ENCODE assay signal across 9 cellular contexts in genomic region chr3:57060089-57060829, GRCh38. TPM values are rescaled to one million over a fixed set of nuclear protein-coding genes. Genes with fewer than 3 reads are reported as not detected.
A peak's percentile ranks its signal among the peaks of the same experiment; 100 is the strongest.
DNase-seq lines count a peak whose midpoint lies in the region; ATAC-seq, FAIRE-seq and TF ChIP-seq lines count a peak whose summit lies in the region.
"Had no signal": no experiment of that assay in that cellular context is flagged by ENCODE, and none has a peak within 500 bp of the region (broad histone marks: within the 10 kb centered on the region; RNA-seq: fewer than 3 reads in every experiment).

TSS of gene SPATA12 (plus strand) at chr3:57060664. CDS start at chr3:57073695, 13,031 bp downstream.

- CTCF ChIA-PET in GM12878 (lab: Yijun Ruan, JAX) = interaction anchor here (1.3 kb wide), 1 partner anchor 258 kb away, joined by 5 read pairs; the partner anchor contains the start of gene ARHGEF3

- H3K4me3 ChIP-seq in GM12878 (no peak within 1 kb of the TSS), iPS-18a (ENCODE audit: low read length) (no peak within 1 kb of the TSS), skin epidermis (no peak within 1 kb of the TSS)

- no peak within 1 kb of the TSS for H3K27ac ChIP-seq in GM12878 (ENCODE audit: control insufficient read depth, insufficient read depth)
- H3K27ac ChIP-seq in iPS-18a (ENCODE audit: low read length) = peak within 1 kb of the TSS; percentile 49
- peak within 1 kb of the TSS in 20 of 21 experiments; percentile 0 to 82 (median 66) for H3K27ac ChIP-seq in skin epidermis

- no peaks in the 10 kb centered on the region for H3K79me2 ChIP-seq in GM12878 (ENCODE audit: control insufficient read depth, insufficient read depth, low read length)

- no peak for TF ChIP-seq RAD21 in GM12878 (IDR thresholded peaks at IDR 0.05; ENCODE audit: insufficient read depth, low read depth, low read length)

- intact Hi-C loops in GM12878 (cut with micrococcal nuclease; ENCODE audit: unreplicated experiment) = loop anchor here (10.0 kb wide), 1 partner anchor 355 kb away; no protein-coding TSS in a partner anchor

- TF ChIP-seq EP300 in GM12878 (IDR thresholded peaks at IDR 0.05; ENCODE audit: borderline replicate concordance in 1 of 2, control insufficient read depth in 1 of 2, low read depth in 2 of 2, low read length in 2 of 2) = no peak

- no peak within 1 kb of the TSS for H3K4me2 ChIP-seq in GM12878 (ENCODE audit: control insufficient read depth, insufficient read depth)

- POLR2A ChIA-PET in GM12878 (lab: Charles Lee) = interaction anchor here (0.8 kb wide), 1 partner anchor 12 kb away, joined by 3 read pairs; no protein-coding TSS in a partner anchor

- no peak for TF ChIP-seq CTCF in GM12878 (IDR thresholded peaks at IDR 0.05 in 2 of 3, conservative IDR thresholded peaks at IDR 0.05 in 1 of 3; ENCODE audit: control insufficient read depth in 2 of 3, extremely low read depth in 1 of 3, insufficient read depth in 1 of 3, low read depth in 3 of 3, low read length in 3 of 3)

- in situ Hi-C loops in GM12878 (cut with MboI) = no loop called here

- H3K36me3 ChIP-seq in GM12878 (ENCODE audit: control insufficient read depth in 2 of 2, insufficient read depth in 2 of 2, low read length in 1 of 2) (no peaks in the 10 kb centered on the region), iPS-18a (ENCODE audit: control insufficient read depth, low read depth, low read length) (no peaks in the 10 kb centered on the region)

- SMC1A ChIA-PET in GM12878 (lab: Charles Lee; ENCODE audit: uncharacterized antibody, unreplicated experiment) = interaction anchor here (0.8 to 1.0 kb wide), 2 partner anchors 13 to 15 kb away, joined by 3 read pairs; no protein-coding TSS in a partner anchor

- no peaks in the 10 kb centered on the region for H3K4me1 ChIP-seq in GM12878 (ENCODE audit: control insufficient read depth, insufficient read depth, low read length)
- peaks cover 20% of the 10 kb centered on the region for H3K4me1 ChIP-seq in iPS-18a (ENCODE audit: control insufficient read depth, low read depth, low read length)

- no peaks in the 10 kb centered on the region for H3K27me3 ChIP-seq in GM12878 (replicated peaks in 1 of 2; ENCODE audit: control insufficient read depth in 2 of 2, insufficient read depth in 2 of 2, low read length in 1 of 2)
- no peaks in the 10 kb centered on the region for H3K27me3 ChIP-seq in iPS-18a (ENCODE audit: control insufficient read depth, insufficient read depth, low read length)

- H3K9me3 ChIP-seq in GM12878 (replicated peaks; ENCODE audit: control insufficient read depth, insufficient read depth, low read length) = no peaks in the 10 kb centered on the region; the same call in 1 of the 3 replicates
- no peaks in the 10 kb centered on the region for H3K9me3 ChIP-seq in iPS-18a (ENCODE audit: control insufficient read depth, low read depth, low read length)

- H4K20me1 ChIP-seq in GM12878 (ENCODE audit: control insufficient read depth, insufficient read depth) = no peaks in the 10 kb centered on the region

- no peak for TF ChIP-seq POLR2A in GM12878 (IDR thresholded peaks at IDR 0.05; ENCODE audit: low read depth, low read length)

- BruUV-seq in GM12878 (replicated peaks; lab: Mats Ljungman, UMichigan) = no TSS peak

- RAD21 ChIA-PET in GM12878 (lab: Charles Lee; ENCODE audit: unreplicated experiment) = no interaction called here

- H2AFZ ChIP-seq in GM12878 (ENCODE audit: control insufficient read depth, low read depth, low read length) = no peak within 1 kb of the TSS

- FAIRE-seq in GM12878 (lab: Jason Lieb, UNC) = no peak

- H3K9ac ChIP-seq in GM12878 (ENCODE audit: control insufficient read depth, insufficient read depth, low read length) (no peak within 1 kb of the TSS), iPS-18a (ENCODE audit: low read length) (peak within 1 kb of the TSS; percentile 45)

- DNase-seq in COLO829 (ENCODE audit: low spot score) = peak; percentile 99
- DNase-seq in Kasumi-1 (lab: John Stamatoyannopoulos, UW) = peak; percentile 74 to 76
- no peak for DNase-seq in GM12878 (ENCODE audit: low read depth, low spot score)
- DNase-seq in activated CD8-positive, alpha-beta memory T cell treated with anti-CD3 and anti-CD28 coated beads, Interleukin-2, amount 50 U/mL, for 4 hours = no peak

- peak; percentile 46 for ATAC-seq in GM12878
- ATAC-seq in HG02571 (IDR thresholded peaks at IDR 0.05; ENCODE audit: unreplicated experiment) = no peak
- no peak for ATAC-seq in HG03442 (IDR thresholded peaks at IDR 0.05; ENCODE audit: unreplicated experiment)

- 44% methylated on average over 11 of the region's 11 CpGs for WGBS in GM12878 (ENCODE audit: insufficient coverage, insufficient replicate concordance, low lambda C conversion rate, missing lambda C conversion rate)

TF ChIP-seq in GM12878, 131 proteins besides CTCF, POLR2A, EP300 and RAD21 (continues in another document):
- TF ChIP-seq PBX3 (IDR thresholded peaks at IDR 0.05; ENCODE audit: insufficient replicate concordance, low read depth, low read length) (no peak), BCL3 (IDR thresholded peaks at IDR 0.05; ENCODE audit: borderline replicate concordance, insufficient read depth, low read depth, low read length, poor library complexity, severe bottlenecking) (no peak), CUX1 (IDR thresholded peaks at IDR 0.05; ENCODE audit: insufficient replicate concordance, low read depth, low read length) (no peak), EED (IDR thresholded peaks at IDR 0.05; ENCODE audit: low read depth) (peak; percentile 47; the same call in 1 of the 2 replicates)

RNA-seq across cellular contexts. Expression of gene SPATA12, which starts in this region (rescaled TPM):
- total RNA-seq in GM12878 (2013; cell fraction: nucleolus; rRNA removed) = not detected in 2 replicates
- 0.34 and 0.82 TPM in 2 replicates for total RNA-seq in GM12878 (2014; rRNA removed)
- 0.36 and 0.46 TPM in 2 replicates for total RNA-seq in GM12878 (2014; rRNA removed; fragmentation: Illumina TruSeq; extraction: Trizol)
- 0.29 and 0.38 TPM in 2 replicates for total RNA-seq in GM12878 (2021)
- not detected for polyA plus RNA-seq in GM12878 (2011; ENCODE audit: low read depth)
- polyA plus RNA-seq in GM12878 (2011; rRNA removed) = 0.03 TPM in 1 of 2 replicates, not detected in the other
- polyA plus RNA-seq in GM12878 (2011; cell fraction: cytosol; rRNA removed) = 0.02 TPM in 1 of 2 replicates, not detected in the other
- not detected in 2 replicates for polyA plus RNA-seq in GM12878 (2011; cell fraction: nucleus; rRNA removed)
- polyA plus RNA-seq in GM12878 (2012) = not detected in 2 replicates
- 0.44 and 0.82 TPM in 2 replicates for polyA plus RNA-seq in GM12878 (2014; fragmentation: Illumina TruSeq; extraction: Trizol)
- under 1 TPM; 0.51 to 0.69 TPM for polyA plus RNA-seq in GM12878 (2014; fragmentation: Nextera tagmentation; extraction: Ambion mirVana)
- 0.61 and 0.70 TPM in 2 replicates for polyA plus RNA-seq in GM12878 (2014; rRNA removed)
- polyA plus RNA-seq in GM12878 (2016; fragmentation: Nextera tagmentation; extraction: Ambion mirVana) = under 1 TPM; 0.25 to 0.32 TPM
- not detected in 2 replicates for polyA minus RNA-seq in GM12878 (2011; rRNA and poly(A)+ RNA removed)
- polyA minus RNA-seq in GM12878 (2011; cell fraction: cytosol; rRNA and poly(A)+ RNA removed) = not detected in 2 replicates
- not detected in 2 replicates for polyA minus RNA-seq in GM12878 (2011; cell fraction: nucleus; rRNA and poly(A)+ RNA removed)
- total RNA-seq: skeletal muscle tissue had no signal

Comparison
In these comparisons a context has a peak if more than half of its experiments do, and no peak if none do; other contexts are left out.
1. Peak in ATAC-seq in GM12878; RNA of the gene not detected or under 1 TPM.
2. DNase-seq: peak in COLO829 (single experiment) and Kasumi-1 (2 of 2); none in GM12878 (single experiment) and activated CD8-positive, alpha-beta memory T cell treated with anti-CD3 and anti-CD28 coated beads, Interleukin-2, amount 50 U/mL, for 4 hours (single experiment).